Comparison of ENCODE assay signal across 31 cellular contexts in the genomic region with DNA sequence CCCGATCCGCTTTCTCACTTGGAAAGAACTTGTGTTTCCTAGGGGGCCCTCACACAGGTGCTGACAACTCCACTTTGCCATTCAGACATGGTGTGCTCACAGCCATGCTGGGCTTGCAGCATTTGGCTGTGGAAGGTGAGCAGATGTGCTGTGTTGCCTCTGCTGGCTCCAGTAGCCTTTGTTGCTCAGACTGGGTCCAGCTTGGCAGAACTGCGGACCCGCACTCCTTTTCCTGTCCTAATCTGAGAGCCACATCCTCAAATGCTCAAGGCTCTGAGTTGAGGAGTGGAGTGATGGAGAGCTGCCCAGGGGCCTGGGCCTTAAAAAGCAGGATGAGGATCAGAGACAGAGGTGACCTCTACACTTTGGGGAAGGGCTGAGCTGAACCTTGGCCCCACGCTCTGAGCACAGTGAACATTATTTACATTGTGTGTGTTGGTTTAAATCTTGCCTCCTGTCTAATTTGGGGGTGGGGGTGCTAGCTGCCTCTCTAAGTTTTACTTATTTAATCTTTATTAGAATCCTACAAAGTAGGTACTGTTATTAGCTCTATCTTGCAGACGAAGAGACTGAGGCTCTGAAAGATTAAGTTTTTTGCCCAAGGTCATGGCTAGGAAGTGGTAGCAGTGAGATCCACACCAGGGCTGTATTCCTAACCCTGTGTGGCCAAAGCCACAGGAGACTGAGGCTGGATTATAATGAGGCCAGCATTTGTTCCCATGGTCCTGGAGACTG. TPM values are rescaled to one million over a fixed set of nuclear protein-coding genes. Genes with fewer than 3 reads are reported as not detected.
"Had no signal": no experiment of that assay in that cellular context is flagged by ENCODE, and none has a peak within 500 bp of the region (broad histone marks: within the 10 kb centered on the region; RNA-seq: fewer than 3 reads in every experiment).

No MANE protein-coding gene starts in this region.

- ATAC-seq: mucosa of descending colon; natural killer cell treated with Interleukin-12 subunit alpha and Interleukin-12 subunit beta and Interleukin-15 and Interleukin-18, amount 100 ng/mL, for 72 hours; psoas muscle had no signal

- FAIRE-seq: colon, endometrium, pancreas, TTC549, urothelium cell line had no signal

- H3K4me3 Mint-ChIP-seq: activated CD4-positive, alpha-beta memory T cell treated with anti-CD3 and anti-CD28 coated beads, Interleukin-2, amount 10 ng/mL, durations not matched to agents 7 days and 5 days; activated CD4-positive, alpha-beta T cell treated with anti-CD3 and anti-CD28 coated beads, Interleukin-2, amount 10 ng/mL, durations not matched to agents 7 days and 5 days; natural killer cell treated with Interleukin-12 subunit alpha and Interleukin-12 subunit beta and Interleukin-15 and Interleukin-18, amount 100 ng/mL, for 72 hours; T-helper 1 cell treated with Interleukin-12 subunit alpha and Interleukin-12 subunit beta and Interleukin-4 antibody, amounts not matched to agents 30 μg/mL and 1 μg/mL, for 36 hours had no signal

- H3K9me3 ChIP-seq: esophagus squamous epithelium, mucosa of descending colon, pancreas, psoas muscle, transverse colon had no signal

- H3K4me1 Mint-ChIP-seq: activated CD4-positive, alpha-beta memory T cell treated with anti-CD3 and anti-CD28 coated beads, Interleukin-2, amount 10 ng/mL, durations not matched to agents 7 days and 5 days; activated CD4-positive, alpha-beta T cell treated with anti-CD3 and anti-CD28 coated beads, Interleukin-2, amount 10 ng/mL, durations not matched to agents 7 days and 5 days had no signal

- H3K4me3 ChIP-seq: esophagus squamous epithelium, lung, mucosa of descending colon, pancreas, psoas muscle, transverse colon had no signal

- H3K4me1 ChIP-seq: pancreas, psoas muscle, transverse colon had no signal

- H3K27ac ChIP-seq: epithelial cell of prostate, esophagus squamous epithelium, pancreas, psoas muscle, transverse colon, VCaP had no signal

- H3K27ac Mint-ChIP-seq: activated CD4-positive, alpha-beta memory T cell treated with anti-CD3 and anti-CD28 coated beads, Interleukin-2, amount 10 ng/mL, durations not matched to agents 7 days and 5 days; activated CD4-positive, alpha-beta T cell treated with anti-CD3 and anti-CD28 coated beads, Interleukin-2, amount 10 ng/mL, durations not matched to agents 7 days and 5 days; activated T-helper 2 cell treated with anti-CD3 and anti-CD28 coated beads, Interferon-gamma antibody, Interleukin-2, Interleukin-4, amounts not matched to agents 10 μg/mL and 5 μg/mL and 100 μg/mL, durations not matched to agents 14 hours and 24 hours and 36 hours; natural killer cell treated with Interleukin-12 subunit alpha and Interleukin-12 subunit beta and Interleukin-15 and Interleukin-18, amount 100 ng/mL, for 72 hours; T-helper 1 cell treated with Interleukin-12 subunit alpha and Interleukin-12 subunit beta and Interleukin-4 antibody, amounts not matched to agents 30 μg/mL and 1 μg/mL, for 36 hours had no signal

- H3K27me3 ChIP-seq: esophagus squamous epithelium, pancreas, transverse colon had no signal

- DNase-seq: activated CD4-positive, alpha-beta memory T cell treated with anti-CD3 and anti-CD28 coated beads, Interleukin-2, amount 10 ng/mL, durations not matched to agents 7 days and 5 days; activated CD4-positive, alpha-beta T cell treated with anti-CD3 and anti-CD28 coated beads for 1 hour; activated CD4-positive, alpha-beta T cell treated with anti-CD3 and anti-CD28 coated beads, Interleukin-2, amount 10 ng/mL, durations not matched to agents 7 days and 5 days; activated naive CD4-positive, alpha-beta T cell; activated T-cell treated with anti-CD3 and anti-CD28 coated beads, Interleukin-2, amount 50 U/mL, for 48 hours; anterior cingulate cortex; dermis blood vessel endothelial cell; effector CD4-positive, alpha-beta T cell; esophagus squamous epithelium; foreskin melanocyte; mucosa of descending colon; pancreas; psoas muscle; stimulated activated CD4-positive, alpha-beta T cell treated with anti-CD3 and anti-CD28 coated beads, Interleukin-15, amount 100 ng/mL, for 24 hours; stimulated activated CD4-positive, alpha-beta T cell treated with anti-CD3 and anti-CD28 coated beads, Interleukin-2, amount 100 ng/mL, for 24 hours; stimulated activated naive CD4-positive, alpha-beta T cell; SW 1271; T-helper 9 cell; transverse colon had no signal

- H3K9me3 Mint-ChIP-seq: activated CD4-positive, alpha-beta memory T cell treated with anti-CD3 and anti-CD28 coated beads, Interleukin-2, amount 10 ng/mL, durations not matched to agents 7 days and 5 days; activated CD4-positive, alpha-beta T cell treated with anti-CD3 and anti-CD28 coated beads, Interleukin-2, amount 10 ng/mL, durations not matched to agents 7 days and 5 days; activated naive CD4-positive, alpha-beta T cell treated with anti-CD3 and anti-CD28 coated beads, Interleukin-2, amount 50 U/mL, for 72 hours; activated T-helper 2 cell treated with anti-CD3 and anti-CD28 coated beads, Interferon-gamma antibody, Interleukin-2, Interleukin-4, amounts not matched to agents 10 μg/mL and 5 μg/mL and 100 μg/mL, durations not matched to agents 14 hours and 24 hours and 36 hours; natural killer cell treated with Interleukin-12 subunit alpha and Interleukin-12 subunit beta and Interleukin-15 and Interleukin-18, amount 100 ng/mL, for 72 hours; T-helper 1 cell treated with Interleukin-12 subunit alpha and Interleukin-12 subunit beta and Interleukin-4 antibody, amounts not matched to agents 30 μg/mL and 1 μg/mL, for 36 hours had no signal

- H3K36me3 Mint-ChIP-seq: activated naive CD4-positive, alpha-beta T cell treated with anti-CD3 and anti-CD28 coated beads, Interleukin-2, amount 50 U/mL, for 72 hours; natural killer cell treated with Interleukin-12 subunit alpha and Interleukin-12 subunit beta and Interleukin-15 and Interleukin-18, amount 100 ng/mL, for 72 hours had no signal

- H3K27me3 Mint-ChIP-seq: activated CD4-positive, alpha-beta memory T cell treated with anti-CD3 and anti-CD28 coated beads, Interleukin-2, amount 10 ng/mL, durations not matched to agents 7 days and 5 days; activated CD4-positive, alpha-beta T cell treated with anti-CD3 and anti-CD28 coated beads, Interleukin-2, amount 10 ng/mL, durations not matched to agents 7 days and 5 days; natural killer cell treated with Interleukin-12 subunit alpha and Interleukin-12 subunit beta and Interleukin-15 and Interleukin-18, amount 100 ng/mL, for 72 hours had no signal

- H3K36me3 ChIP-seq: pancreas had no signal

RNA-seq across cellular contexts. Expression of a gene that starts 17.2 kb away (rescaled TPM):
- total RNA-seq: activated CD4-positive, alpha-beta memory T cell treated with anti-CD3 and anti-CD28 coated beads, Interleukin-2, amount 10 ng/mL, durations not matched to agents 7 days and 5 days; activated CD4-positive, alpha-beta T cell treated with anti-CD3 and anti-CD28 coated beads, Interleukin-2, amount 10 ng/mL, durations not matched to agents 7 days and 5 days; activated naive CD4-positive, alpha-beta T cell treated with anti-CD3 and anti-CD28 coated beads, Interleukin-2, amount 50 U/mL, for 72 hours; activated T-helper 2 cell treated with anti-CD3 and anti-CD28 coated beads, Interferon-gamma antibody, Interleukin-2, Interleukin-4, amounts not matched to agents 10 μg/mL and 5 μg/mL and 100 μg/mL, durations not matched to agents 14 hours and 24 hours and 36 hours; natural killer cell treated with Interleukin-12 subunit alpha and Interleukin-12 subunit beta and Interleukin-15 and Interleukin-18, amount 100 ng/mL, for 72 hours had no signal

RNA-seq across cellular contexts. Expression of a gene that starts 57.4 kb away (rescaled TPM):
- total RNA-seq: activated CD4-positive, alpha-beta memory T cell treated with anti-CD3 and anti-CD28 coated beads, Interleukin-2, amount 10 ng/mL, durations not matched to agents 7 days and 5 days; activated CD4-positive, alpha-beta T cell treated with anti-CD3 and anti-CD28 coated beads, Interleukin-2, amount 10 ng/mL, durations not matched to agents 7 days and 5 days; activated naive CD4-positive, alpha-beta T cell treated with anti-CD3 and anti-CD28 coated beads, Interleukin-2, amount 50 U/mL, for 72 hours; activated T-helper 2 cell treated with anti-CD3 and anti-CD28 coated beads, Interferon-gamma antibody, Interleukin-2, Interleukin-4, amounts not matched to agents 10 μg/mL and 5 μg/mL and 100 μg/mL, durations not matched to agents 14 hours and 24 hours and 36 hours; myocyte; natural killer cell treated with Interleukin-12 subunit alpha and Interleukin-12 subunit beta and Interleukin-15 and Interleukin-18, amount 100 ng/mL, for 72 hours had no signal
